Comparison of ENCODE assay signal across 1 cellular context in the genomic region with DNA sequence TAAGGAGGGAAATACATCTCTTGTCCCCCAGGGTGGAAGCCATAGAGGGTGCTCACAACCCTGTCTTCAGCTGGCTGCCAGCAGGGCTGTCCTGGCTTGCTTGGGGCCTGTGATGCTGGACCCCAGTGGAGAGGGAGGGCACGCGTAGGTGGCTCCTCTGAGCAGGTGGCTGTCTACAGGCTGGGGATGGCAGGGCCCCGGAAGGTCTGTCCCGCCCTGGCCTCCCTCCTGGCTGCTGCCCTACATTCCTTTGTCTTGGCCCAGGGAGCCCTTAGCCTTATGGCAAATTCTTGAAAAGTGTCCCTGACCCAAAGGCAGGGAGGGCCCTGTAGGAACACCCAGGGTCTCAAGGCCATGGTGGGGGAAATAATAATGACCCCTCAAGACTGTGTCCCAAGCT.
TF ChIP-seq lines count a peak whose summit lies in the region.

No MANE protein-coding gene starts in this region.

TF ChIP-seq in WTC11, 78 proteins besides CTCF, POLR2A, EP300 and RAD21 (continued from another document):
- TF ChIP-seq, protein P1, sequence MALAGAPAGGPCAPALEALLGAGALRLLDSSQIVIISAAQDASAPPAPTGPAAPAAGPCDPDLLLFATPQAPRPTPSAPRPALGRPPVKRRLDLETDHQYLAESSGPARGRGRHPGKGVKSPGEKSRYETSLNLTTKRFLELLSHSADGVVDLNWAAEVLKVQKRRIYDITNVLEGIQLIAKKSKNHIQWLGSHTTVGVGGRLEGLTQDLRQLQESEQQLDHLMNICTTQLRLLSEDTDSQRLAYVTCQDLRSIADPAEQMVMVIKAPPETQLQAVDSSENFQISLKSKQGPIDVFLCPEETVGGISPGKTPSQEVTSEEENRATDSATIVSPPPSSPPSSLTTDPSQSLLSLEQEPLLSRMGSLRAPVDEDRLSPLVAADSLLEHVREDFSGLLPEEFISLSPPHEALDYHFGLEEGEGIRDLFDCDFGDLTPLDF (CRISPR knock-in tag; IDR thresholded peaks at IDR 0.05): no peak
